ENCODE assay signal across 9 cellular contexts in genomic region chr6:166567107-166567506, GRCh38. TPM values are rescaled to one million over a fixed set of nuclear protein-coding genes. Genes with fewer than 3 reads are reported as not detected.
A peak's percentile ranks its signal among the peaks of the same experiment; 100 is the strongest.
DNase-seq lines count a peak whose midpoint lies in the region; ATAC-seq and TF ChIP-seq lines count a peak whose summit lies in the region.
"Had no signal": no experiment of that assay in that cellular context is flagged by ENCODE, and none has a peak within 500 bp of the region (broad histone marks: within the 10 kb centered on the region; RNA-seq: fewer than 3 reads in every experiment).

No MANE protein-coding gene starts in this region.

- peaks cover 0 to 14% of the 10 kb centered on the region in 2 donors for H3K36me3 ChIP-seq in lung (ENCODE audit: control insufficient read depth in 2 of 2, insufficient read depth in 2 of 2, low read length in 2 of 2)

- H3K27me3 ChIP-seq in lung (ENCODE audit: control insufficient read depth, insufficient read depth): no peaks in the 10 kb centered on the region

- peak; percentile 89 for DNase-seq in AG08395 (ENCODE audit: low spot score)
- peak; percentile 92 for DNase-seq in M059J (ENCODE audit: low read depth)
- peak; percentile 53 for DNase-seq in coronary artery (ENCODE audit: low spot score)
- DNase-seq in lung (ENCODE audit: low spot score): no peak
- DNase-seq in activated gamma-delta T cell treated with Interleukin-2 at 50 U/mL for 16 hours: no peak
- DNase-seq in COR-L47 (lab: John Stamatoyannopoulos, UW): no peak
- no peak for DNase-seq in activated naive CD4-positive, alpha-beta T cell treated with Interleukin-2 at 50 U/mL for 16 hours
- no peak for DNase-seq in NOMO-1 treated with DMSO at 0.1 percent for 48 hours (lab: John Stamatoyannopoulos, UW; ENCODE audit: unreplicated experiment)
- DNase-seq: NCI-H510A had no signal

- TF ChIP-seq CTCF in coronary artery (IDR thresholded peaks at IDR 0.05): no peak
- no peak for TF ChIP-seq CTCF in lung (IDR thresholded peaks at IDR 0.05; ENCODE audit: control extremely low read depth, extremely low read depth)

- H3K4me3 ChIP-seq in coronary artery (no peak overlapping the region), lung (no peak overlapping the region)

- no peak overlapping the region for H3K27ac ChIP-seq in coronary artery
- peak overlapping the region in 1 of 2 donors; percentile 47 for H3K27ac ChIP-seq in lung (ENCODE audit: low read depth in 1 of 2, low read length in 1 of 2)

- peaks cover 0 to 3% of the 10 kb centered on the region in 2 donors for H3K9me3 ChIP-seq in lung (ENCODE audit: control insufficient read depth in 2 of 2, insufficient read depth in 1 of 2, low read length in 1 of 2)

- ATAC-seq in lung (ENCODE audit: insufficient read depth, low FRiP score): peak; percentile 31

- H3K4me1 ChIP-seq in lung (ENCODE audit: control insufficient read depth in 2 of 2, insufficient read depth in 2 of 2, low read length in 2 of 2): peaks cover 10 to 17% of the 10 kb centered on the region in 2 donors

- WGBS in lung, 2 donors: 80 to 82% methylated on average over 8 of the region's 8 CpGs

RNA-seq across cellular contexts. Expression of gene RAMACL, which starts 19.4 kb away (rescaled TPM):
- 0.27 and 0.30 TPM in 2 replicates for total RNA-seq in M059J (2014; rRNA removed; shearing (Covaris generic))
- total RNA-seq in lung: 10 to 100 TPM in 1 of 2 donors, 1 to 10 TPM in 1; 7.8 to 17.6 TPM
- under 1 TPM; 0.30 to 0.77 TPM for polyA plus RNA-seq in lung

RNA-seq across cellular contexts. Expression of gene RPS6KA2, which starts 59.9 kb away (rescaled TPM):
- total RNA-seq in M059J (2014; rRNA removed; shearing (Covaris generic)): 1.9 and 7.2 TPM in 2 replicates
- 100 to 1,000 TPM; 109 to 185 TPM for total RNA-seq in lung
- polyA plus RNA-seq in lung: 100 to 1,000 TPM in 1 of 2 donors, 10 to 100 TPM in 1; 61.9 to 102 TPM

Comparison
In these comparisons a context has a peak if more than half of its experiments do, and no peak if none do; other contexts are left out.
1. DNase-seq: peak in AG08395 (single experiment), M059J (single experiment) and coronary artery (single experiment); none in lung (single experiment), activated gamma-delta T cell treated with Interleukin-2 at 50 U/mL for 16 hours (single experiment), COR-L47 (single experiment), activated naive CD4-positive, alpha-beta T cell treated with Interleukin-2 at 50 U/mL for 16 hours (single experiment) and NOMO-1 treated with DMSO at 0.1 percent for 48 hours (single experiment).
2. RNA of gene RPS6KA2, which starts 59.9 kb away (total RNA-seq): 109 to 185 TPM in lung; 1.9 to 7.2 TPM in M059J; every median in the first group is over 10 times any median in the second.